Comparison of ENCODE assay signal across 1 cellular context in genomic region chr7:107560898-107561516, GRCh38.
TF ChIP-seq lines count a peak whose summit lies in the region.

No MANE protein-coding gene starts in this region.

TF ChIP-seq in endothelial cell of umbilical vein, 7 proteins besides CTCF, POLR2A, EP300 and RAD21:
- TF ChIP-seq MAX (IDR thresholded peaks at IDR 0.05; ENCODE audit: insufficient read depth, insufficient read length): no peak
- no peak for TF ChIP-seq FOS (IDR thresholded peaks at IDR 0.05; ENCODE audit: borderline replicate concordance, insufficient read depth, low read length)
- no peak for TF ChIP-seq POLR2AphosphoS5 (IDR thresholded peaks at IDR 0.05; ENCODE audit: insufficient read depth, low read depth, low read length)
- no peak for TF ChIP-seq JUN (IDR thresholded peaks at IDR 0.05; ENCODE audit: borderline replicate concordance, insufficient read depth, insufficient read length, low read depth)
- no peak for TF ChIP-seq GATA2 (IDR thresholded peaks at IDR 0.05; ENCODE audit: insufficient read depth, insufficient read length, low read depth, low read length)
- no peak for TF ChIP-seq EZH2 (IDR thresholded peaks at IDR 0.05; ENCODE audit: borderline replicate concordance, low read depth, low read length, severe bottlenecking)
